8 cellular contexts compared by ENCODE assay signal in the genomic region with DNA sequence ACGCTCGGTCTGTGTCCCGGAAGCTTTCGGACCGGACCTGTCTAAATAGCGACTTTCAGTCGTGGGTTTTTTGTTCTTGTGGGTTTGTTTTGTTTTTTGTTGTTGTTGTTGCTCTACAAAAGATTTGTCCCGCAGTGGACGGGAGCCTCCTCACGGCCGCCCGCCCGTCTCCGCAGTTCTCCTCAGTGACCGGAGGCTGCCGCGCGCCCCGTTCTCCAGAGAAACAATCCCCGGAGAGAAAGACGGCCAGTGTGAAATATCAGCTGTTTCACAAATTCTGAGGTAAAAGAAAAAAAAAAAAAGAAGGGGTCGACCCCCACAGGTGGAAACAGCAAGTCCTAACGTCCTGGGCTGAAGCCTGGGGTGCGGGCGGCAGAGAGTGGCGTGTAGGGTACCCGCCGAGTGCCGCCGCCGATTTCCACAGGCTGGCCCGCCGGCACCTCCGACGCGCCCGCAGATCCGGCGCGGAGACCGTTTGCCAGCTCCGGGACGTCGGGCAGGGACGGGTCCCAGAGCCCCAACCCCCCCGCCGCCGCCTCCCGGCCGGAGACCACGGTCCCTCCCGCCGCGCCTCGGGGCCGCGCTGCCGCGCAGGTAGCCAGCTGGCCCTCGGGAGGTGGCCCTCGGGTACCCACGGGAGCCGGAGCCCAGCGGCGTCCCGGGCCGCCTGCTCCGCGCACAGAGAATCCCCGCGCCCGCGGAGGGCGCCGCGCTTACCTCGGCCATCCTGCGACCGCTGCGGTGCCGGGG. TPM values are rescaled to one million over a fixed set of nuclear protein-coding genes. Genes with fewer than 3 reads are reported as not detected.
A peak's percentile ranks its signal among the peaks of the same experiment; 100 is the strongest.
DNase-seq lines count a peak whose midpoint lies in the region; ATAC-seq and TF ChIP-seq lines count a peak whose summit lies in the region.

No MANE protein-coding gene starts in this region.

- H3K4me2 ChIP-seq in GM23248 (ENCODE audit: unreplicated experiment) (peak overlapping the region; percentile 80), skeletal muscle satellite cell (ENCODE audit: low read length) (peak overlapping the region; percentile 91)

- H3K4me3 ChIP-seq in GM23248, result peak overlapping the region; percentile 78
- peak overlapping the region; percentile 88 for H3K4me3 ChIP-seq in right cardiac atrium (ENCODE audit: low read length)
- H3K4me3 ChIP-seq in skeletal muscle satellite cell (ENCODE audit: low read length), result peak overlapping the region; percentile 81
- H3K4me3 ChIP-seq in BE2C (ENCODE audit: low read depth, low read length), result no peak overlapping the region

- DNase-seq in GM23248 (peak; percentile 60), right cardiac atrium (peak; percentile 14 to 59 (median 59)), BE2C (no peak)
- DNase-seq in NK-92 treated with Interleukin-12 subunit alpha and Interleukin-12 subunit beta, amount 100 ng/mL, for 24 hours (lab: John Stamatoyannopoulos, UW), result no peak

- H3K27ac Mint-ChIP-seq in activated T-helper 17 cell treated with anti-CD3 and anti-CD28 coated beads, Interleukin-2, amount 50 U/mL, for 72 hours, result no peak overlapping the region

- peaks cover 63% of the 10 kb centered on the region for H3K27me3 Mint-ChIP-seq in activated T-helper 17 cell treated with anti-CD3 and anti-CD28 coated beads, Interleukin-2, amount 50 U/mL, for 72 hours

- H3K36me3 ChIP-seq in GM23248 (ENCODE audit: low read depth) (no peaks in the 10 kb centered on the region), skeletal muscle satellite cell (ENCODE audit: insufficient read depth, low read length) (no peaks in the 10 kb centered on the region), BE2C (no peaks in the 10 kb centered on the region)

- 12% methylated on average over 36 to 61 of the region's 81 CpGs for WGBS in GM23248 (ENCODE audit: low coverage in 1 of 2, low lambda C conversion rate in 2 of 2, missing lambda C conversion rate in 2 of 2), 2 experiments
- 3% methylated on average over 81 of the region's 81 CpGs for WGBS in right cardiac atrium

- no peak for ATAC-seq in activated T-helper 17 cell treated with anti-CD3 and anti-CD28 coated beads, Interleukin-2, amount 50 U/mL, for 72 hours (replicated peaks)
- peak; percentile 10 to 48 for ATAC-seq in right cardiac atrium
- ATAC-seq in HG02938 (IDR thresholded peaks at IDR 0.05; ENCODE audit: unreplicated experiment), result no peak
- ATAC-seq in HG02973 (IDR thresholded peaks at IDR 0.05; ENCODE audit: unreplicated experiment), result no peak

- peaks cover 43% of the 10 kb centered on the region for H3K4me1 ChIP-seq in GM23248 (ENCODE audit: insufficient read depth)
- H3K4me1 ChIP-seq in right cardiac atrium (ENCODE audit: control insufficient read depth, insufficient read depth, low read length), result no peaks in the 10 kb centered on the region
- H3K4me1 ChIP-seq in skeletal muscle satellite cell (ENCODE audit: control insufficient read depth, insufficient read depth, low read length), result peaks cover 54% of the 10 kb centered on the region
- no peaks in the 10 kb centered on the region for H3K4me1 ChIP-seq in BE2C

- in situ Hi-C loops in GM23248 (cut with MboI), result no loop called here

- H3K27ac ChIP-seq in GM23248 (peak overlapping the region; percentile 74), right cardiac atrium (ENCODE audit: low read length) (no peak overlapping the region)

- H3K9me3 Mint-ChIP-seq in activated T-helper 17 cell treated with anti-CD3 and anti-CD28 coated beads, Interleukin-2, amount 50 U/mL, for 72 hours, result no peaks in the 10 kb centered on the region

- peaks cover 41% of the 10 kb centered on the region for H3F3A ChIP-seq in GM23248 (ENCODE audit: insufficient read depth)

- H3K4me3 Mint-ChIP-seq in activated T-helper 17 cell treated with anti-CD3 and anti-CD28 coated beads, Interleukin-2, amount 50 U/mL, for 72 hours, result peak overlapping the region; percentile 46

- no peaks in the 10 kb centered on the region for H3K27me3 ChIP-seq in GM23248 (replicated peaks; ENCODE audit: insufficient read depth)
- no peaks in the 10 kb centered on the region for H3K27me3 ChIP-seq in right cardiac atrium (ENCODE audit: control insufficient read depth, insufficient read depth)
- no peaks in the 10 kb centered on the region for H3K27me3 ChIP-seq in skeletal muscle satellite cell (ENCODE audit: control insufficient read depth, insufficient read depth, low read length)
- H3K27me3 ChIP-seq in BE2C, result peaks cover 79% of the 10 kb centered on the region

- TF ChIP-seq CTCF in BE2C (IDR thresholded peaks at IDR 0.05; ENCODE audit: low read depth, low read length), result no peak

- peaks cover 4% of the 10 kb centered on the region for H3K36me3 Mint-ChIP-seq in activated T-helper 17 cell treated with anti-CD3 and anti-CD28 coated beads, Interleukin-2, amount 50 U/mL, for 72 hours (ENCODE audit: low read depth)

- peak overlapping the region; percentile 90 for H3K9ac ChIP-seq in GM23248
- H3K9ac ChIP-seq in skeletal muscle satellite cell (ENCODE audit: low read depth, low read length), result peak overlapping the region; percentile 94

- H3K79me2 ChIP-seq in GM23248 (ENCODE audit: insufficient read depth), result peaks cover 53% of the 10 kb centered on the region

- H2AFZ ChIP-seq in GM23248, result peak overlapping the region; percentile 84

- H3K9me3 ChIP-seq in GM23248 (ENCODE audit: low read depth) (no peaks in the 10 kb centered on the region), right cardiac atrium (ENCODE audit: control insufficient read depth, low read length) (no peaks in the 10 kb centered on the region), skeletal muscle satellite cell (replicated peaks; ENCODE audit: low read length) (no peaks in the 10 kb centered on the region), BE2C (no peaks in the 10 kb centered on the region)

- intact Hi-C loops in right cardiac atrium (cut with DNase I), result no loop called here

- H3K9me2 ChIP-seq in GM23248 (ENCODE audit: insufficient read depth), result no peaks in the 10 kb centered on the region

- H4K20me1 ChIP-seq in GM23248 (ENCODE audit: insufficient read depth), result no peaks in the 10 kb centered on the region

- no peaks in the 10 kb centered on the region for H3K4me1 Mint-ChIP-seq in activated T-helper 17 cell treated with anti-CD3 and anti-CD28 coated beads, Interleukin-2, amount 50 U/mL, for 72 hours

RNA-seq across cellular contexts. Expression of a gene that starts 0.5 kb away (rescaled TPM):
- 7.5 and 8.7 TPM in 2 replicates for total RNA-seq in GM23248 (2014; rRNA removed; shearing (Covaris generic))
- polyA plus RNA-seq in GM23248 (2016; fragmentation: Nextera tagmentation; extraction: Ambion mirVana), result 4.1 and 4.3 TPM in 2 replicates
- not detected for total RNA-seq in activated T-helper 17 cell treated with anti-CD3 and anti-CD28 coated beads, Interleukin-2, amount 50 U/mL, for 72 hours
- 1 to 10 TPM in 3 of 4 donors, under 1 TPM in 1; 0.79 to 2.3 (median 1.8) TPM for total RNA-seq in right cardiac atrium
- polyA plus RNA-seq in right cardiac atrium, result 0.34 TPM
- 3.7 and 5.8 TPM in 2 replicates for total RNA-seq in skeletal muscle satellite cell (2012; rRNA removed)
- polyA plus RNA-seq in BE2C (2012; ENCODE audit: insufficient read depth, insufficient read length, low read depth), result not detected

Comparison
In these comparisons a context has a peak if more than half of its experiments do, and no peak if none do; other contexts are left out.
1. DNase-seq: peak in GM23248 (single experiment) and right cardiac atrium (3 of 3); none in NK-92 treated with Interleukin-12 subunit alpha and Interleukin-12 subunit beta, amount 100 ng/mL, for 24 hours (single experiment) and BE2C (single experiment).
2. ATAC-seq: peak in right cardiac atrium (2 of 2); none in activated T-helper 17 cell treated with anti-CD3 and anti-CD28 coated beads, Interleukin-2, amount 50 U/mL, for 72 hours (single experiment), HG02938 (single experiment) and HG02973 (single experiment).